ENCODE assay signal across 8 cellular contexts in genomic region chr3:189270248-189270832, GRCh38.
DNase-seq lines count a peak whose midpoint lies in the region; ATAC-seq and TF ChIP-seq lines count a peak whose summit lies in the region.

No MANE protein-coding gene starts in this region.

- no peak overlapping the region for H3K9ac ChIP-seq in KMS-11

- DNase-seq in DMS153 treated with DMSO at 0.1 percent for 48 hours (lab: John Stamatoyannopoulos, UW; ENCODE audit: unreplicated experiment) (peak; percentile 73), OCI-M1 (lab: John Stamatoyannopoulos, UW) (peak; percentile 58), hepatocyte (ENCODE audit: low spot score) (peak; percentile 81), omental fat pad (ENCODE audit: low spot score) (no peak)
- DNase-seq in activated naive CD8-positive, alpha-beta T cell treated with anti-CD3 and anti-CD28 coated beads, Interleukin-2, amount 50 U/mL, for 24 hours: peak; percentile 24
- peak; percentile 42 to 48 for DNase-seq in stimulated activated CD4-positive, alpha-beta T cell treated with anti-CD3 and anti-CD28 coated beads, Interleukin-2, amount 100 ng/mL, for 24 hours

- H3K4me3 ChIP-seq in KMS-11 (IDR thresholded peaks at IDR 0.05; ENCODE audit: insufficient read depth, low read depth, low read length) (no peak overlapping the region), hepatocyte (no peak overlapping the region)

- H3K9me2 ChIP-seq in hepatocyte (replicated peaks; ENCODE audit: insufficient read depth): no peaks in the 10 kb centered on the region

- no peak overlapping the region for H2AFZ ChIP-seq in KMS-11 (ENCODE audit: low read depth)
- no peak overlapping the region for H2AFZ ChIP-seq in hepatocyte

- no peak overlapping the region for H3K4me3 Mint-ChIP-seq in activated naive CD8-positive, alpha-beta T cell treated with anti-CD3 and anti-CD28 coated beads, Interleukin-2, amount 50 U/mL, for 24 hours

- H4K20me1 ChIP-seq in KMS-11 (ENCODE audit: insufficient read depth) (no peaks in the 10 kb centered on the region), hepatocyte (ENCODE audit: insufficient read depth, poor library complexity, severe bottlenecking) (no peaks in the 10 kb centered on the region)

- H3K4me1 ChIP-seq in KMS-11 (ENCODE audit: low read depth, poor library complexity, severe bottlenecking) (no peaks in the 10 kb centered on the region), hepatocyte (ENCODE audit: insufficient read depth) (no peaks in the 10 kb centered on the region)

- H3K4me2 ChIP-seq in KMS-11: no peak overlapping the region
- no peak overlapping the region for H3K4me2 ChIP-seq in hepatocyte

- WGBS in hepatocyte (ENCODE audit: low lambda C conversion rate, missing lambda C conversion rate): 72% methylated on average over 5 of the region's 5 CpGs

- peaks cover 12% of the 10 kb centered on the region for H3K4me1 Mint-ChIP-seq in activated naive CD8-positive, alpha-beta T cell treated with anti-CD3 and anti-CD28 coated beads, Interleukin-2, amount 50 U/mL, for 24 hours

- ATAC-seq in GM21423 (IDR thresholded peaks at IDR 0.05; ENCODE audit: unreplicated experiment) (peak; percentile 73), omental fat pad (ENCODE audit: low FRiP score) (no peak)
- ATAC-seq in activated naive CD8-positive, alpha-beta T cell treated with anti-CD3 and anti-CD28 coated beads, Interleukin-2, amount 50 U/mL, for 24 hours: peak; percentile 81

- H3K36me3 ChIP-seq in KMS-11 (ENCODE audit: insufficient read depth) (no peaks in the 10 kb centered on the region), hepatocyte (replicated peaks; ENCODE audit: insufficient read depth, low read depth) (no peaks in the 10 kb centered on the region)

- H3K27ac ChIP-seq in KMS-11: no peak overlapping the region
- no peak overlapping the region for H3K27ac ChIP-seq in hepatocyte

- no peaks in the 10 kb centered on the region for H3K9me3 ChIP-seq in hepatocyte (ENCODE audit: low read depth)

- H3K79me2 ChIP-seq in KMS-11 (ENCODE audit: insufficient read depth, low read depth): no peaks in the 10 kb centered on the region
- no peaks in the 10 kb centered on the region for H3K79me2 ChIP-seq in hepatocyte

- H3K27ac Mint-ChIP-seq in activated naive CD8-positive, alpha-beta T cell treated with anti-CD3 and anti-CD28 coated beads, Interleukin-2, amount 50 U/mL, for 24 hours: no peak overlapping the region

- no peaks in the 10 kb centered on the region for H3K36me3 Mint-ChIP-seq in activated naive CD8-positive, alpha-beta T cell treated with anti-CD3 and anti-CD28 coated beads, Interleukin-2, amount 50 U/mL, for 24 hours (ENCODE audit: low read depth)

- peak; percentile 72 for TF ChIP-seq CTCF in KMS-11 (conservative IDR thresholded peaks at IDR 0.05; ENCODE audit: low read depth, low read length)
- peak; percentile 69 for TF ChIP-seq CTCF in hepatocyte (IDR thresholded peaks at IDR 0.05; ENCODE audit: poor library complexity)
- no peak for TF ChIP-seq CTCF in omental fat pad (IDR thresholded peaks at IDR 0.05)

- no peaks in the 10 kb centered on the region for H3K9me3 Mint-ChIP-seq in activated naive CD8-positive, alpha-beta T cell treated with anti-CD3 and anti-CD28 coated beads, Interleukin-2, amount 50 U/mL, for 24 hours

- H3K27me3 ChIP-seq in KMS-11 (ENCODE audit: insufficient read depth, low read depth): no peaks in the 10 kb centered on the region
- H3K27me3 ChIP-seq in hepatocyte: no peaks in the 10 kb centered on the region

- H3K27me3 Mint-ChIP-seq in activated naive CD8-positive, alpha-beta T cell treated with anti-CD3 and anti-CD28 coated beads, Interleukin-2, amount 50 U/mL, for 24 hours: no peaks in the 10 kb centered on the region

Comparison
In these comparisons a context has a peak if more than half of its experiments do, and no peak if none do; other contexts are left out.
1. CTCF ChIP-seq: peak in KMS-11 (single experiment) and hepatocyte (single experiment); none in omental fat pad (0 of 3).